25 cellular contexts compared by ENCODE assay signal in genomic region chr4:159312236-159312635, GRCh38.
"Had no signal": no experiment of that assay in that cellular context is flagged by ENCODE, and none has a peak within 500 bp of the region (broad histone marks: within the 10 kb centered on the region; RNA-seq: fewer than 3 reads in every experiment).

No MANE protein-coding gene starts in this region.

- H3K4me3 Mint-ChIP-seq: activated CD8-positive, alpha-beta T cell treated with anti-CD3 and anti-CD28 coated beads, Interleukin-2, amount 10 ng/mL, durations not matched to agents 7 days and 5 days; activated naive CD8-positive, alpha-beta T cell; endodermal cell; naive B cell; type B pancreatic cell had no signal

- H3K36me3 ChIP-seq: adrenal gland, breast epithelium, vagina had no signal

- H3K9me3 Mint-ChIP-seq: type B pancreatic cell had no signal

- H3K27ac Mint-ChIP-seq: activated CD8-positive, alpha-beta T cell treated with anti-CD3 and anti-CD28 coated beads, Interleukin-2, amount 10 ng/mL, durations not matched to agents 7 days and 5 days; activated naive CD8-positive, alpha-beta T cell; endodermal cell; naive B cell; type B pancreatic cell had no signal

- H3K9me3 ChIP-seq: adrenal gland, breast epithelium, esophagus squamous epithelium, gastrocnemius medialis, lower lobe of right lung, psoas muscle, right atrium auricular region, spleen, thoracic aorta, vagina had no signal

- ATAC-seq: activated CD8-positive, alpha-beta T cell treated with anti-CD3 and anti-CD28 coated beads, Interleukin-2, amount 10 ng/mL, durations not matched to agents 7 days and 5 days had no signal

- DNase-seq: activated CD4-positive, alpha-beta T cell treated with anti-CD3 and anti-CD28 coated beads for 1 hour; activated CD4-positive, alpha-beta T cell treated with anti-CD3 and anti-CD28 coated beads, Interleukin-2, amount 50 U/mL, for 1 hour; activated CD8-positive, alpha-beta T cell treated with anti-CD3 and anti-CD28 coated beads, Interleukin-2, amount 10 ng/mL, durations not matched to agents 7 days and 5 days; activated naive CD4-positive, alpha-beta T cell; activated T-cell treated with anti-CD3 and anti-CD28 coated beads, Interleukin-2, amount 50 U/mL, for 1 hour; adrenal gland; endodermal cell; esophagus squamous epithelium; gastrocnemius medialis; head of caudate nucleus; kidney; lower lobe of right lung; naive B cell; psoas muscle; spleen; stimulated activated CD4-positive, alpha-beta T cell treated with anti-CD3 and anti-CD28 coated beads, Interleukin-4, amount 100 ng/mL, for 1 hour; stimulated activated naive CD4-positive, alpha-beta T cell treated with Interleukin-2 at 50 U/mL for 16 hours; T1000 had no signal

- H3K4me1 ChIP-seq: breast epithelium, esophagus squamous epithelium, vagina had no signal

- H3K4me3 ChIP-seq: adrenal gland, breast epithelium, coronary artery, esophagus squamous epithelium, gastrocnemius medialis, lower lobe of right lung, psoas muscle, right atrium auricular region, spleen, thoracic aorta, vagina had no signal

- H3K4me1 Mint-ChIP-seq: naive B cell had no signal

- H3K27me3 ChIP-seq: adrenal gland, breast epithelium, esophagus squamous epithelium, gastrocnemius medialis, right atrium auricular region, spleen, vagina had no signal

- H3K27ac ChIP-seq: adrenal gland, breast epithelium, coronary artery, esophagus squamous epithelium, gastrocnemius medialis, lower lobe of right lung, psoas muscle, right atrium auricular region, spleen, thoracic aorta, vagina had no signal
